ENCODE assay signal across 19 cellular contexts in genomic region chr20:24102749-24103148, GRCh38.
DNase-seq lines count a peak whose midpoint lies in the region; ATAC-seq, FAIRE-seq and TF ChIP-seq lines count a peak whose summit lies in the region.
"Had no signal": no experiment of that assay in that cellular context is flagged by ENCODE, and none has a peak within 500 bp of the region (broad histone marks: within the 10 kb centered on the region; RNA-seq: fewer than 3 reads in every experiment).

No MANE protein-coding gene starts in this region.

- no peaks in the 10 kb centered on the region for H3K27me3 ChIP-seq in sigmoid colon
- H3K27me3 ChIP-seq: BLaER1 treated with 17β-estradiol and CSF1 and Interleukin-3, amounts not matched to agents 10 nM and 100 nM; left lung; MG63; vagina had no signal

- TF ChIP-seq CTCF in sigmoid colon (IDR thresholded peaks at IDR 0.05): no peak

- peaks cover 6% of the 10 kb centered on the region for H3K27me3 Mint-ChIP-seq in activated T-cell treated with anti-CD3 and anti-CD28 coated beads, Interleukin-2, amount 50 U/mL, for 24 hours
- no peaks in the 10 kb centered on the region for H3K27me3 Mint-ChIP-seq in central memory CD8-positive, alpha-beta T cell
- peaks cover 6 to 22% of the 10 kb centered on the region in 2 donors for H3K27me3 Mint-ChIP-seq in stimulated activated naive B cell treated with anti-CD40 and anti-IgM and Interleukin-4, amounts not matched to agents 10 μg/mL and 1 μg/mL and 100 μg/mL, for 72 hours

- no peak for FAIRE-seq in RCC 7860 (lab: Jason Lieb, UNC)
- FAIRE-seq: A204.1, GM12891, GM19239, H54 had no signal

- no peaks in the 10 kb centered on the region for H3K36me3 ChIP-seq in sigmoid colon
- H3K36me3 ChIP-seq: BLaER1 treated with 17β-estradiol and CSF1 and Interleukin-3, amounts not matched to agents 10 nM and 100 nM; gastroesophageal sphincter; left lung; MG63; vagina had no signal

- 73 to 85% methylated on average over 1 of the region's 1 CpG for WGBS in sigmoid colon, 2 donors

- H3K9me3 Mint-ChIP-seq in activated T-cell treated with anti-CD3 and anti-CD28 coated beads, Interleukin-2, amount 50 U/mL, for 24 hours: no peaks in the 10 kb centered on the region
- H3K9me3 Mint-ChIP-seq in central memory CD8-positive, alpha-beta T cell: no peaks in the 10 kb centered on the region
- H3K9me3 Mint-ChIP-seq in stimulated activated naive B cell treated with anti-CD40 and anti-IgM and Interleukin-4, amounts not matched to agents 10 μg/mL and 1 μg/mL and 100 μg/mL, for 72 hours: no peaks in the 10 kb centered on the region

- no peak overlapping the region for H3K27ac ChIP-seq in sigmoid colon
- H3K27ac ChIP-seq: BLaER1 treated with 17β-estradiol and CSF1 and Interleukin-3, amounts not matched to agents 10 nM and 100 nM; gastroesophageal sphincter; left lung; vagina had no signal

- TF ChIP-seq POLR2A in sigmoid colon (IDR thresholded peaks at IDR 0.05): no peak

- peak overlapping the region; percentile 47 for H3K27ac Mint-ChIP-seq in activated T-cell treated with anti-CD3 and anti-CD28 coated beads, Interleukin-2, amount 50 U/mL, for 24 hours
- peak overlapping the region; percentile 69 for H3K27ac Mint-ChIP-seq in central memory CD8-positive, alpha-beta T cell (ENCODE audit: low read depth)
- H3K27ac Mint-ChIP-seq in stimulated activated naive B cell treated with anti-CD40 and anti-IgM and Interleukin-4, amounts not matched to agents 10 μg/mL and 1 μg/mL and 100 μg/mL, for 72 hours: no peak overlapping the region

- no peaks in the 10 kb centered on the region for H3K36me3 Mint-ChIP-seq in activated T-cell treated with anti-CD3 and anti-CD28 coated beads, Interleukin-2, amount 50 U/mL, for 24 hours (ENCODE audit: low read depth)
- no peaks in the 10 kb centered on the region for H3K36me3 Mint-ChIP-seq in central memory CD8-positive, alpha-beta T cell (ENCODE audit: insufficient read depth)
- no peaks in the 10 kb centered on the region for H3K36me3 Mint-ChIP-seq in stimulated activated naive B cell treated with anti-CD40 and anti-IgM and Interleukin-4, amounts not matched to agents 10 μg/mL and 1 μg/mL and 100 μg/mL, for 72 hours

- H3K4me1 Mint-ChIP-seq in activated T-cell treated with anti-CD3 and anti-CD28 coated beads, Interleukin-2, amount 50 U/mL, for 24 hours (ENCODE audit: low read depth): peaks cover 35% of the 10 kb centered on the region
- H3K4me1 Mint-ChIP-seq in central memory CD8-positive, alpha-beta T cell: peaks cover 16% of the 10 kb centered on the region
- no peaks in the 10 kb centered on the region for H3K4me1 Mint-ChIP-seq in stimulated activated naive B cell treated with anti-CD40 and anti-IgM and Interleukin-4, amounts not matched to agents 10 μg/mL and 1 μg/mL and 100 μg/mL, for 72 hours

- ATAC-seq in central memory CD8-positive, alpha-beta T cell (replicated peaks; ENCODE audit: extremely low read depth, poor library complexity, severe bottlenecking): no peak
- no peak for ATAC-seq in stimulated activated naive B cell treated with anti-CD40 and anti-IgM and Interleukin-4, amounts not matched to agents 10 μg/mL and 1 μg/mL and 100 μg/mL, for 72 hours (replicated peaks)
- ATAC-seq: gastroesophageal sphincter had no signal

- TF ChIP-seq EP300 in sigmoid colon (IDR thresholded peaks at IDR 0.05): no peak

- no peaks in the 10 kb centered on the region for H3K9me3 ChIP-seq in sigmoid colon
- H3K9me3 ChIP-seq: BLaER1 treated with 17β-estradiol and CSF1 and Interleukin-3, amounts not matched to agents 10 nM and 100 nM; gastroesophageal sphincter; left lung; MG63; vagina had no signal

- H3K4me3 Mint-ChIP-seq in activated T-cell treated with anti-CD3 and anti-CD28 coated beads, Interleukin-2, amount 50 U/mL, for 24 hours: no peak overlapping the region
- no peak overlapping the region for H3K4me3 Mint-ChIP-seq in central memory CD8-positive, alpha-beta T cell
- H3K4me3 Mint-ChIP-seq in stimulated activated naive B cell treated with anti-CD40 and anti-IgM and Interleukin-4, amounts not matched to agents 10 μg/mL and 1 μg/mL and 100 μg/mL, for 72 hours: no peak overlapping the region

- intact Hi-C loops in sigmoid colon (cut with DNase I): no loop called here

- no peak overlapping the region for H3K4me3 ChIP-seq in sigmoid colon
- H3K4me3 ChIP-seq: BLaER1 treated with 17β-estradiol and CSF1 and Interleukin-3, amounts not matched to agents 10 nM and 100 nM; gastroesophageal sphincter; left lung; MG63; vagina had no signal

- no peak for DNase-seq in activated T-cell treated with anti-CD3 and anti-CD28 coated beads, Interleukin-2, amount 50 U/mL, for 24 hours
- DNase-seq in activated T-cell treated with anti-CD3 and anti-CD28 coated beads for 4 hours (no peak), RCC 7860 (ENCODE audit: low spot score) (peak; percentile 6), kidney tubule cell (ENCODE audit: low spot score) (peak; percentile 53), sigmoid colon (no peak), AG20443 (ENCODE audit: low spot score) (no peak)
- no peak for DNase-seq in central memory CD8-positive, alpha-beta T cell (ENCODE audit: low spot score in 2 of 2)
- no peak for DNase-seq in stimulated activated naive B cell treated with anti-CD40 and anti-IgM and Interleukin-4, amounts not matched to agents 10 μg/mL and 1 μg/mL and 100 μg/mL, for 72 hours
- DNase-seq: IMR-90; left lung; MG63; stimulated activated CD4-positive, alpha-beta T cell treated with anti-CD3 and anti-CD28 coated beads, Interleukin-12 subunit alpha, Interleukin-12 subunit beta, amount 100 ng/mL, for 4 hours had no signal

- H3K4me1 ChIP-seq in sigmoid colon: no peaks in the 10 kb centered on the region
- H3K4me1 ChIP-seq: gastroesophageal sphincter, left lung, vagina had no signal

Comparison
In these comparisons a context has a peak if more than half of its experiments do, and no peak if none do; other contexts are left out.
1. DNase-seq: peak in RCC 7860 (single experiment) and kidney tubule cell (single experiment); none in activated T-cell treated with anti-CD3 and anti-CD28 coated beads, Interleukin-2, amount 50 U/mL, for 24 hours (single experiment), activated T-cell treated with anti-CD3 and anti-CD28 coated beads for 4 hours (single experiment), central memory CD8-positive, alpha-beta T cell (0 of 2), sigmoid colon (single experiment), AG20443 (single experiment) and stimulated activated naive B cell treated with anti-CD40 and anti-IgM and Interleukin-4, amounts not matched to agents 10 μg/mL and 1 μg/mL and 100 μg/mL, for 72 hours (single experiment).